Comparison of ENCODE assay signal across 8 cellular contexts in genomic region chr10:931326-932318, GRCh38. TPM values are rescaled to one million over a fixed set of nuclear protein-coding genes. Genes with fewer than 3 reads are reported as not detected.
DNase-seq lines count a peak whose midpoint lies in the region; TF ChIP-seq lines count a peak whose summit lies in the region.

Gene LARP4B, minus strand, starts transcription at chr10:931705. Its CDS starts 45,984 bp downstream, at chr10:885721.

- H3K9me3 ChIP-seq in neuron (ENCODE audit: low read length): no peaks in the 10 kb centered on the region

- peaks cover 14% of the 10 kb centered on the region for H3K36me3 Mint-ChIP-seq in HFFc6 (ENCODE audit: low read depth)

- no peaks in the 10 kb centered on the region for H3K9me3 Mint-ChIP-seq in HFFc6

- H2AFZ ChIP-seq in neuron (ENCODE audit: low read depth, low read length): no peak within 1 kb of the TSS

- no peaks in the 10 kb centered on the region; the same call in 1 of the 2 replicates for H3K27me3 Mint-ChIP-seq in HFFc6 (ENCODE audit: insufficient read depth)

- TF ChIP-seq CTCF in HFFc6 (IDR thresholded peaks at IDR 0.05): no peak

- peaks cover under 1% of the 10 kb centered on the region for H3K36me3 ChIP-seq in neuron (ENCODE audit: insufficient read depth, low read length)

- peak within 1 kb of the TSS; percentile 67 for H3K4me3 ChIP-seq in neuron (ENCODE audit: low read length)

- H3K4me3 Mint-ChIP-seq in HFFc6: peak within 1 kb of the TSS; percentile 95

- peak; percentile 95 for DNase-seq in GM04504 (ENCODE audit: low read depth)
- DNase-seq in HFFc6: peak; percentile 96
- DNase-seq in NAMALWA (ENCODE audit: low spot score): peak; percentile 98
- peak; percentile 93 for DNase-seq in SK-MEL-5 (ENCODE audit: low read depth, low spot score)
- peak; percentile 98 for DNase-seq in activated naive CD4-positive, alpha-beta T cell treated with Interleukin-2 at 50 U/mL for 16 hours
- DNase-seq in foreskin melanocyte: peak; percentile 96
- DNase-seq in stromal cell of bone marrow (ENCODE audit: low read depth): peak; percentile 95

- H3K4me1 ChIP-seq in neuron (ENCODE audit: insufficient read depth, low read length): peaks cover 12% of the 10 kb centered on the region

- no peaks in the 10 kb centered on the region for H3K27me3 ChIP-seq in neuron (ENCODE audit: insufficient read depth, low read length)

- H3K4me1 Mint-ChIP-seq in HFFc6 (ENCODE audit: low read depth): peaks cover 32% of the 10 kb centered on the region

- H3K27ac Mint-ChIP-seq in HFFc6: peak within 1 kb of the TSS; percentile 87

- in situ Hi-C loops in SK-MEL-5 (cut with HindIII; ENCODE audit: low pct_unique_long_range_greater_than_20kb, low sequenced_read_pairs): no loop called here

RNA-seq across cellular contexts. Expression of gene LARP4B, which starts in this region (rescaled TPM):
- total RNA-seq in HFFc6 (2021; fragmentation: NEBNext Ultra II Directional; extraction: Animal tissue kit (Norgen Biotek cat#: 25700)): 10 to 100 TPM; 81.5 to 88.1 (median 83.5) TPM
- total RNA-seq in SK-MEL-5 (2014; rRNA removed; shearing (Covaris generic)): 22.5 and 23.1 TPM in 2 replicates
- 28.2 and 36.4 TPM in 2 replicates for polyA plus RNA-seq in SK-MEL-5 (2015; cell fraction: cytosol; rRNA removed)
- 49.1 and 49.5 TPM in 2 replicates for polyA plus RNA-seq in SK-MEL-5 (2015; cell fraction: nucleus; rRNA removed)

Comparison
In these comparisons a context has a peak if more than half of its experiments do, and no peak if none do; other contexts are left out.
1. Peak in every context shown above with its lines: DNase-seq and H3K4me3 ChIP-seq.